Comparison of ENCODE assay signal across 23 cellular contexts in the genomic region with DNA sequence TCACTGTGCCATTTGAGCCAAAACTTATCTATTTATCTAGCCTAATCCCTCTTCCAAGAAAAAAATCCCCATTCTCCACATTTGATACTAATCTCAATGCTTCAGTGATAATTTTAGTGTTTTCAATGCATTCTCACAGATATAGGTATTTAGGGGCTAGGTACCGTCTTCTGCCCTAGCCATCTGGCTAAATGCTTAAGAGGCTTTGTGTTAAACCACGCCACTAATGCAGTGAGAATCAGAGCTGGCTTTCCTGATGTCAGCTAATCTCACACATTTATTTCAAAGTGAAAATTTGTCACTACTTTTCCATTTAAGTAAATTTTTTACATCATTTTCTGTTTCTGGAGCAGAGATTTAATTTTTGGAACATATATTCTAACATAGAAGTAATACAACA.
"Had no signal": no experiment of that assay in that cellular context is flagged by ENCODE, and none has a peak within 500 bp of the region (broad histone marks: within the 10 kb centered on the region; RNA-seq: fewer than 3 reads in every experiment).

No MANE protein-coding gene starts in this region.

- H3K4me3 ChIP-seq: neural progenitor cell, ovary, psoas muscle, right lobe of liver, sigmoid colon, stomach, thoracic aorta, thyroid gland, tibial nerve, upper lobe of left lung, vagina had no signal

- H3K27me3 ChIP-seq: neural progenitor cell, ovary, right lobe of liver, sigmoid colon, stomach, thyroid gland, tibial nerve, upper lobe of left lung, vagina had no signal

- H3K9me3 ChIP-seq: ovary, right lobe of liver, thyroid gland, tibial nerve, vagina had no signal

- H3K36me3 ChIP-seq: neural progenitor cell, ovary, right lobe of liver, sigmoid colon, stomach, thoracic aorta, thyroid gland, tibial nerve, upper lobe of left lung, vagina had no signal

- H3K27ac ChIP-seq: neural progenitor cell, ovary, parathyroid adenoma, psoas muscle, right lobe of liver, sigmoid colon, stomach, thoracic aorta, thyroid gland, tibial nerve, upper lobe of left lung, vagina had no signal

- DNase-seq: occipital lobe; ovary; posterior cingulate gyrus; psoas muscle; right cardiac atrium; right lobe of liver; sigmoid colon; small intestine; stimulated activated CD4-positive, alpha-beta T cell treated with anti-CD3 and anti-CD28 coated beads, Interleukin-15, amount 100 ng/mL, for 24 hours; stimulated activated CD4-positive, alpha-beta T cell treated with anti-CD3 and anti-CD28 coated beads, Interleukin-2, amount 100 ng/mL, for 24 hours; stimulated activated CD4-positive, alpha-beta T cell treated with anti-CD3 and anti-CD28 coated beads, Interleukin-2, amount 100 ng/mL, for 48 hours; stimulated activated CD4-positive, alpha-beta T cell treated with anti-CD3 and anti-CD28 coated beads, Interleukin-4, amount 100 ng/mL, for 24 hours; stimulated activated naive B cell treated with anti-CD40 and anti-IgM and Interleukin-4, amounts not matched to agents 10 μg/mL and 1 μg/mL and 100 μg/mL, for 72 hours; stimulated activated naive CD4-positive, alpha-beta T cell treated with Interleukin-2 at 50 U/mL for 16 hours; stomach; thyroid gland; trophoblast cell; upper lobe of left lung had no signal
